ENCODE assay signal across 8 cellular contexts in the genomic region with DNA sequence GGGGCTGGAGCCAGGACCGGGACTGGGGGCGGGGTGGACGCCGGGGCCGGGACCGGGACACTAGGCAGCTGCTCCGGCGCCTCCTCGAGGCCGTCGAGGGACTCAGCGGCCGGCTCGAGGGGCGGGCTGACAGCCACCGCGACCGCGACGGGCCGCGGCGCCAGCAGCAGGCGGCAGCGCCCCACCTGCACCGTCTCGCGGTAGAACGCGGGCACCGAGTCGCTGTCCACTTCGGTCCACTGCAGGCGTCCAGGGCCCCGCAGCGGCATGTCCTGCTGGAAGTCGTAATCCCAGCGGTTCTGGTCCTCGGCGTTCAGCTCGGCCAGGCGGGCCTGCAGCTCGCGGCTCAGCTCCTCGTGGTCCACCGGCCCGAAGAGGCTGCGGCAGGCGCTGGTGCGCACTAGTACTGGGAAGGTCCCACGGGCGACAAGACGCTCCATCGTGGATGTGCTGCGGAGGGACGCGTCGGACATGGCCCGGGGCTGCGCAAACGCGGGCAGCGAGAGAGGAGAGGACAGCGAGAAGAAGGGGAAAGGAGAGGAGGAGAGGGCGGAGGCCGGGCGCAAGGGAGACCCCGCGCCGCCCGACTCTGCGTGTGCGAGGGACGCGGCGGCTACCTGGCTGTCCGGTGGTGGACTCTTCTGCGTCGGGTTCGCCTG. TPM values are rescaled to one million over a fixed set of nuclear protein-coding genes. Genes with fewer than 3 reads are reported as not detected.
DNase-seq lines count a peak whose midpoint lies in the region; ATAC-seq lines count a peak whose summit lies in the region.

No MANE protein-coding gene starts in this region.

- peaks cover 27% of the 10 kb centered on the region for H3K4me1 ChIP-seq in HUES64 (ENCODE audit: insufficient read depth, low read length)

- H3K27ac Mint-ChIP-seq in activated CD4-positive, alpha-beta memory T cell treated with anti-CD3 and anti-CD28 coated beads for 36 hours = no peak overlapping the region
- H3K27ac Mint-ChIP-seq in naive thymus-derived CD8-positive, alpha-beta T cell = peak overlapping the region in 6 of 10 donors; percentile 40 to 85 (median 62)

- H3K27me3 Mint-ChIP-seq in activated CD4-positive, alpha-beta memory T cell treated with anti-CD3 and anti-CD28 coated beads for 36 hours = peaks cover 2% of the 10 kb centered on the region
- H3K27me3 Mint-ChIP-seq in naive thymus-derived CD8-positive, alpha-beta T cell = peaks cover 0 to 2% (median 0%) of the 10 kb centered on the region in 5 donors

- peak overlapping the region; percentile 80 for H3K4me3 Mint-ChIP-seq in activated CD4-positive, alpha-beta memory T cell treated with anti-CD3 and anti-CD28 coated beads for 36 hours
- peak overlapping the region; percentile 82 to 94 (median 90) for H3K4me3 Mint-ChIP-seq in naive thymus-derived CD8-positive, alpha-beta T cell

- H3K9me3 ChIP-seq in HUES64 (ENCODE audit: insufficient read depth, low read depth, low read length) = no peaks in the 10 kb centered on the region

- H3K9me3 Mint-ChIP-seq in activated CD4-positive, alpha-beta memory T cell treated with anti-CD3 and anti-CD28 coated beads for 36 hours = no peaks in the 10 kb centered on the region
- no peaks in the 10 kb centered on the region for H3K9me3 Mint-ChIP-seq in naive thymus-derived CD8-positive, alpha-beta T cell

- peak overlapping the region; percentile 46 for H3K9ac ChIP-seq in HUES64 (ENCODE audit: low read depth, low read length)

- H3K36me3 ChIP-seq in HUES64 (ENCODE audit: insufficient read depth, low read length) = no peaks in the 10 kb centered on the region

- POLR2A ChIA-PET in activated CD4-positive, alpha-beta memory T cell treated with anti-CD3 and anti-CD28 coated beads for 36 hours (lab: Charles Lee) = no interaction called here
- POLR2A ChIA-PET in naive thymus-derived CD8-positive, alpha-beta T cell (lab: Charles Lee) = interaction anchor here (1.2 to 1.6 kb wide), 2 partner anchors 17 to 584 kb away, joined by 4 to 5 read pairs; a partner anchor contains a TSS

- peaks cover 3% of the 10 kb centered on the region for H3K4me1 Mint-ChIP-seq in activated CD4-positive, alpha-beta memory T cell treated with anti-CD3 and anti-CD28 coated beads for 36 hours (ENCODE audit: low read depth)
- peaks cover 15 to 26% (median 20%) of the 10 kb centered on the region in 4 donors for H3K4me1 Mint-ChIP-seq in naive thymus-derived CD8-positive, alpha-beta T cell

- peak overlapping the region; percentile 66 for H3K4me3 ChIP-seq in HUES64 (ENCODE audit: low read length)

- ATAC-seq in naive thymus-derived CD8-positive, alpha-beta T cell = peak; percentile 15 to 17
- no peak for ATAC-seq in GM18867 (IDR thresholded peaks at IDR 0.05; ENCODE audit: unreplicated experiment)

- H3K27me3 ChIP-seq in HUES64 (ENCODE audit: insufficient read depth, low read length) = peaks cover 76% of the 10 kb centered on the region

- no peaks in the 10 kb centered on the region for H3K36me3 Mint-ChIP-seq in activated CD4-positive, alpha-beta memory T cell treated with anti-CD3 and anti-CD28 coated beads for 36 hours
- no peaks in the 10 kb centered on the region for H3K36me3 Mint-ChIP-seq in naive thymus-derived CD8-positive, alpha-beta T cell

- 1% methylated on average over 80 of the region's 80 CpGs for WGBS in HUES64

- intact Hi-C loops in activated CD4-positive, alpha-beta memory T cell treated with anti-CD3 and anti-CD28 coated beads for 36 hours (cut with micrococcal nuclease) = loop anchor here (5.0 to 10.0 kb wide), 3 partner anchors 190 to 580 kb away; a partner anchor contains a TSS

- no peak overlapping the region for H3K27ac ChIP-seq in HUES64 (ENCODE audit: low read depth, low read length)

- CTCF ChIA-PET in activated CD4-positive, alpha-beta memory T cell treated with anti-CD3 and anti-CD28 coated beads for 36 hours (lab: Charles Lee) = interaction anchor here (0.9 to 13.2 kb wide), 3 partner anchors 11 to 351 kb away, joined by 3 to 532 read pairs (median 3); no protein-coding TSS in a partner anchor

- DNase-seq in DMS53 (lab: John Stamatoyannopoulos, UW) = peak; percentile 73
- no peak for DNase-seq in DMS53 treated with DMSO at 0.1 percent for 48 hours (lab: John Stamatoyannopoulos, UW; ENCODE audit: unreplicated experiment)
- peak; percentile 45 for DNase-seq in activated CD4-positive, alpha-beta memory T cell treated with anti-CD3 and anti-CD28 coated beads for 36 hours
- peak; percentile 24 for DNase-seq in fibroblast of peridontal ligament (ENCODE audit: extremely low read depth)
- DNase-seq in naive thymus-derived CD8-positive, alpha-beta T cell = peak in 4 of 10 donors; percentile 32 to 34 (median 32)
- no peak for DNase-seq in SIG-M5 treated with dmso at 0.1 percent for 504 hours (lab: John Stamatoyannopoulos, UW; ENCODE audit: unreplicated experiment)

RNA-seq across cellular contexts. Expression of a gene that starts 0.4 kb away (rescaled TPM):
- polyA plus RNA-seq in HUES64 (2013, experiment 1 of 2) = 18.6 TPM
- 31.3 TPM for polyA plus RNA-seq in HUES64 (2013, experiment 2 of 2)
- under 1 TPM; 0.41 to 0.69 TPM for total RNA-seq in activated CD4-positive, alpha-beta memory T cell treated with anti-CD3 and anti-CD28 coated beads for 36 hours
- total RNA-seq in naive thymus-derived CD8-positive, alpha-beta T cell = 1 to 10 TPM; 3.6 to 4.4 TPM
- under 1 TPM in 2 of 3 donors, not detected in 1; 0.27 to 0.34 TPM for polyA plus RNA-seq in naive thymus-derived CD8-positive, alpha-beta T cell

RNA-seq across cellular contexts. Expression of a gene that starts 44.1 kb away (rescaled TPM):
- 8.3 TPM for polyA plus RNA-seq in HUES64 (2013, experiment 1 of 2)
- polyA plus RNA-seq in HUES64 (2013, experiment 2 of 2) = 9.8 TPM
- 1 to 10 TPM; 7.6 to 8.3 TPM for total RNA-seq in activated CD4-positive, alpha-beta memory T cell treated with anti-CD3 and anti-CD28 coated beads for 36 hours
- under 1 TPM; 0.69 to 0.83 TPM for total RNA-seq in naive thymus-derived CD8-positive, alpha-beta T cell
- not detected for polyA plus RNA-seq in naive thymus-derived CD8-positive, alpha-beta T cell

Comparison
In these comparisons a context has a peak if more than half of its experiments do, and no peak if none do; other contexts are left out.
1. DNase-seq: peak in DMS53 (single experiment), activated CD4-positive, alpha-beta memory T cell treated with anti-CD3 and anti-CD28 coated beads for 36 hours (single experiment) and fibroblast of peridontal ligament (single experiment); none in DMS53 treated with DMSO at 0.1 percent for 48 hours (single experiment) and SIG-M5 treated with dmso at 0.1 percent for 504 hours (single experiment).
2. RNA of a gene that starts 44.1 kb away (total RNA-seq): 7.6 to 8.3 TPM in activated CD4-positive, alpha-beta memory T cell treated with anti-CD3 and anti-CD28 coated beads for 36 hours; 0.69 to 0.83 TPM in naive thymus-derived CD8-positive, alpha-beta T cell; every median in the first group is over 4 times any median in the second.